In genomic region chr10:33570495-33570894, GRCh38 we compare ENCODE assay signal across 19 cellular contexts.
DNase-seq lines count a peak whose midpoint lies in the region; ATAC-seq, FAIRE-seq and TF ChIP-seq lines count a peak whose summit lies in the region.
"Had no signal": no experiment of that assay in that cellular context is flagged by ENCODE, and none has a peak within 500 bp of the region (broad histone marks: within the 10 kb centered on the region; RNA-seq: fewer than 3 reads in every experiment).

No MANE protein-coding gene starts in this region.

- H3K4me3 ChIP-seq in bronchial epithelial cell (ENCODE audit: low read depth, low read length): no peak overlapping the region
- H3K4me3 ChIP-seq: MG63, psoas muscle, vagina had no signal

- TF ChIP-seq CTCF in bronchial epithelial cell (IDR thresholded peaks at IDR 0.05; ENCODE audit: insufficient read depth, low read length, severe bottlenecking): no peak

- DNase-seq in Ammon's horn (ENCODE audit: low spot score) (peak; percentile 78), MV-4-11 (lab: John Stamatoyannopoulos, UW) (peak; percentile 82), bronchial epithelial cell (ENCODE audit: low read depth) (no peak), medulla oblongata (ENCODE audit: extremely low spot score) (peak; percentile 81), NCI-H2029 (lab: John Stamatoyannopoulos, UW) (no peak)
- DNase-seq: ACHN; activated CD8-positive, alpha-beta T cell treated with anti-CD3 and anti-CD28 coated beads, Interleukin-2, amount 10 ng/mL, durations not matched to agents 7 days and 5 days; activated T-cell treated with anti-CD3 and anti-CD28 coated beads, Interleukin-2, amount 50 U/mL, for 24 hours; CD4-positive, CD25-positive, alpha-beta regulatory T cell; kidney; MG63; NCI-H1930; NCI-H345; psoas muscle; T-cell had no signal

- FAIRE-seq in bronchial epithelial cell (lab: Jason Lieb, UNC): peak; percentile 18
- FAIRE-seq: kidney had no signal

- H3K36me3 ChIP-seq in bronchial epithelial cell (ENCODE audit: control insufficient read depth, insufficient read depth, low read length): no peaks in the 10 kb centered on the region
- H3K36me3 ChIP-seq: MG63, vagina had no signal

- H3K27me3 ChIP-seq in bronchial epithelial cell (ENCODE audit: control insufficient read depth, insufficient read depth, low read length): no peaks in the 10 kb centered on the region
- H3K27me3 ChIP-seq: MG63, vagina had no signal

- ATAC-seq in GM21515 (IDR thresholded peaks at IDR 0.05; ENCODE audit: unreplicated experiment) (no peak), GM21529 (IDR thresholded peaks at IDR 0.05; ENCODE audit: unreplicated experiment) (no peak), HG02642 (IDR thresholded peaks at IDR 0.05; ENCODE audit: poor library complexity, unreplicated experiment) (no peak)
- ATAC-seq: activated CD8-positive, alpha-beta T cell treated with anti-CD3 and anti-CD28 coated beads, Interleukin-2, amount 10 ng/mL, durations not matched to agents 7 days and 5 days; psoas muscle; T-cell had no signal

Comparison
In these comparisons a context has a peak if more than half of its experiments do, and no peak if none do; other contexts are left out.
1. DNase-seq: peak in Ammon's horn (single experiment), MV-4-11 (single experiment) and medulla oblongata (single experiment); none in bronchial epithelial cell (single experiment) and NCI-H2029 (single experiment).